In genomic region chr22:40044102-40044869, GRCh38 we compare ENCODE assay signal across 1 cellular context.
TF ChIP-seq lines count a peak whose summit lies in the region.

No MANE protein-coding gene starts in this region.

TF ChIP-seq in HepG2, 621 proteins besides CTCF, POLR2A, EP300 and RAD21 (continued from another document and continues in another):
- TF ChIP-seq BCLAF1 (IDR thresholded peaks at IDR 0.05) (no peak), HNF4G (IDR thresholded peaks at IDR 0.05; ENCODE audit: borderline replicate concordance, low read depth, low read length) (no peak), HNF4G (CRISPR knock-in tag; IDR thresholded peaks at IDR 0.05; ENCODE audit: borderline replicate concordance, low read depth) (no peak), ZIK1 (CRISPR knock-in tag; IDR thresholded peaks at IDR 0.05; ENCODE audit: borderline replicate concordance, low read depth) (no peak), RNF2 (conservative IDR thresholded peaks at IDR 0.05; ENCODE audit: low read depth) (no peak), GABPA (IDR thresholded peaks at IDR 0.05; ENCODE audit: low read depth, low read length) (peak; percentile 37; the same call in 1 of the 2 replicates), GABPA (CRISPR knock-in tag; IDR thresholded peaks at IDR 0.05; ENCODE audit: low read depth) (peak; percentile 89), HBP1 (CRISPR knock-in tag; IDR thresholded peaks at IDR 0.05; ENCODE audit: low read depth) (no peak), ZSCAN22 (CRISPR knock-in tag; IDR thresholded peaks at IDR 0.05) (no peak), MXD4 (CRISPR knock-in tag; IDR thresholded peaks at IDR 0.05) (0 out of 2 replicates have a peak, but pooled peaks have one; percentile 23), MED8 (CRISPR knock-in tag; IDR thresholded peaks at IDR 0.05; ENCODE audit: insufficient replicate concordance) (no peak), NCOA5 (CRISPR knock-in tag; IDR thresholded peaks at IDR 0.05) (no peak), SMARCE1 (IDR thresholded peaks at IDR 0.05; ENCODE audit: borderline replicate concordance) (no peak), ETS1 (CRISPR knock-in tag; IDR thresholded peaks at IDR 0.05) (no peak), ELF4 (CRISPR knock-in tag; IDR thresholded peaks at IDR 0.05; ENCODE audit: borderline replicate concordance) (no peak), GRHL1 (CRISPR knock-in tag; conservative IDR thresholded peaks at IDR 0.05) (no peak), EED (CRISPR knock-in tag; IDR thresholded peaks at IDR 0.05) (no peak), ZNF281 (CRISPR knock-in tag; IDR thresholded peaks at IDR 0.05; ENCODE audit: borderline replicate concordance) (no peak; the same call in 1 of the 2 replicates), ZNF597 (CRISPR knock-in tag; IDR thresholded peaks at IDR 0.05) (no peak), HOXA5 (CRISPR knock-in tag; IDR thresholded peaks at IDR 0.05) (no peak; the same call in 1 of the 2 replicates), UBTF (CRISPR knock-in tag; IDR thresholded peaks at IDR 0.05) (no peak), ZNF687 (CRISPR knock-in tag; IDR thresholded peaks at IDR 0.05) (peak; percentile 57), CCDC6 (CRISPR knock-in tag; IDR thresholded peaks at IDR 0.05) (no peak), THYN1 (CRISPR knock-in tag; IDR thresholded peaks at IDR 0.05; ENCODE audit: borderline replicate concordance, low read depth) (no peak), CREB3 (CRISPR knock-in tag; IDR thresholded peaks at IDR 0.05) (no peak), TFDP1 (CRISPR knock-in tag; IDR thresholded peaks at IDR 0.05; ENCODE audit: borderline replicate concordance) (0 out of 2 replicates have a peak, but pooled peaks have one; percentile 5), ZFX (CRISPR knock-in tag; IDR thresholded peaks at IDR 0.05; ENCODE audit: low read depth) (peak; percentile 63; the same call in 1 of the 2 replicates), ASH2L (IDR thresholded peaks at IDR 0.05; ENCODE audit: insufficient read length, low read depth, low read length) (peak; percentile 63), CERS6 (CRISPR knock-in tag; IDR thresholded peaks at IDR 0.05) (no peak), HES4 (CRISPR knock-in tag; IDR thresholded peaks at IDR 0.05; ENCODE audit: borderline replicate concordance) (no peak; the same call in 1 of the 2 replicates), GMEB2 (CRISPR knock-in tag; IDR thresholded peaks at IDR 0.05; ENCODE audit: low read depth) (no peak)
